9 cellular contexts compared by ENCODE assay signal in genomic region chr1:46166521-46167462, GRCh38. TPM values are rescaled to one million over a fixed set of nuclear protein-coding genes. Genes with fewer than 3 reads are reported as not detected.
DNase-seq lines count a peak whose midpoint lies in the region; ATAC-seq and TF ChIP-seq lines count a peak whose summit lies in the region.
"Had no signal": no experiment of that assay in that cellular context is flagged by ENCODE, and none has a peak within 500 bp of the region (broad histone marks: within the 10 kb centered on the region; RNA-seq: fewer than 3 reads in every experiment).

No MANE protein-coding gene starts in this region.

- no peaks in the 10 kb centered on the region for H3K27me3 ChIP-seq in colonic mucosa
- H3K27me3 ChIP-seq in mucosa of rectum (ENCODE audit: control insufficient read depth in 2 of 2, insufficient read depth in 2 of 2, low read length in 2 of 2): peaks cover 3 to 4% of the 10 kb centered on the region in 2 donors
- no peaks in the 10 kb centered on the region for H3K27me3 ChIP-seq in SJCRH30

- peak overlapping the region; percentile 39 for H3K4me3 ChIP-seq in colonic mucosa
- peak overlapping the region; percentile 43 to 69 for H3K4me3 ChIP-seq in mucosa of rectum (ENCODE audit: low read length in 2 of 2)
- no peak overlapping the region for H3K4me3 ChIP-seq in SJCRH30

- peak; percentile 51 for ATAC-seq in GM19324 (IDR thresholded peaks at IDR 0.05; ENCODE audit: low FRiP score, unreplicated experiment)
- peak; percentile 63 to 64 for ATAC-seq in activated CD4-positive, CD25-positive, alpha-beta regulatory T cell treated with anti-CD3 and anti-CD28 coated beads, Interleukin-2, amount 50 U/mL, for 24 hours
- no peak for ATAC-seq in GM19023 (IDR thresholded peaks at IDR 0.05; ENCODE audit: unreplicated experiment)
- no peak for ATAC-seq in GM21717 (IDR thresholded peaks at IDR 0.05; ENCODE audit: unreplicated experiment)

- no peaks in the 10 kb centered on the region for H3K4me1 ChIP-seq in colonic mucosa
- peaks cover 5 to 13% of the 10 kb centered on the region in 2 donors for H3K4me1 ChIP-seq in mucosa of rectum (ENCODE audit: control insufficient read depth in 2 of 2, insufficient read depth in 2 of 2, low read length in 2 of 2)
- H3K4me1 ChIP-seq in SJCRH30: 0 out of 2 replicates have a peak, but pooled peaks cover 3% of the 10 kb centered on the region

- no peak for TF ChIP-seq CTCF in colonic mucosa (IDR thresholded peaks at IDR 0.05)

- no peak overlapping the region for H3K27ac ChIP-seq in colonic mucosa
- peak overlapping the region; percentile 43 to 57 for H3K27ac ChIP-seq in mucosa of rectum (ENCODE audit: low read depth in 2 of 2, low read length in 2 of 2)
- H3K27ac ChIP-seq in substantia nigra (ENCODE audit: low read depth, low read length, poor library complexity, severe bottlenecking): peak overlapping the region; percentile 26
- no peak overlapping the region for H3K27ac ChIP-seq in SJCRH30

- H3K9ac ChIP-seq in colonic mucosa (ENCODE audit: low read depth in 2 of 2, low read length in 2 of 2) (peak overlapping the region; percentile 1 to 33), mucosa of rectum (ENCODE audit: low read depth in 1 of 2, low read length in 2 of 2) (peak overlapping the region; percentile 35 to 61)

- H3K36me3 ChIP-seq in colonic mucosa (no peaks in the 10 kb centered on the region), mucosa of rectum (ENCODE audit: control insufficient read depth in 2 of 2, insufficient read depth in 2 of 2, low read length in 2 of 2) (no peaks in the 10 kb centered on the region), SJCRH30 (no peaks in the 10 kb centered on the region)

- H3K9me3 ChIP-seq in colonic mucosa (no peaks in the 10 kb centered on the region), mucosa of rectum (ENCODE audit: control insufficient read depth in 2 of 2, low read length in 2 of 2) (no peaks in the 10 kb centered on the region), SJCRH30 (replicated peaks) (no peaks in the 10 kb centered on the region)

- peak; percentile 40 for DNase-seq in colonic mucosa
- peak in 6 of 49 donors; percentile 8 to 87 (median 27) for DNase-seq in substantia nigra (lab: John Stamatoyannopoulos, UW)
- DNase-seq in SJCRH30: no peak

- intact Hi-C loops in colonic mucosa (cut with DNase I): no loop called here

RNA-seq across cellular contexts. Expression of gene TSPAN1, which starts 8.1 kb away (rescaled TPM):
- 1,000 to 10,000 TPM; 1,021 to 1,136 TPM for total RNA-seq in colonic mucosa
- total RNA-seq in SJCRH30 (2014; rRNA removed; shearing (Covaris generic)): not detected in 2 replicates

RNA-seq across cellular contexts. Expression of gene P3R3URF, which starts 9.5 kb away (rescaled TPM):
- not detected for total RNA-seq in colonic mucosa
- total RNA-seq in SJCRH30 (2014; rRNA removed; shearing (Covaris generic)): not detected in 2 replicates
- total RNA-seq: NCI-H460 had no signal

RNA-seq across cellular contexts. Expression of gene POMGNT1, which starts 31.4 kb away (rescaled TPM):
- 10 to 100 TPM; 20.9 to 38.9 TPM for total RNA-seq in colonic mucosa
- 53.3 TPM in 2 replicates for total RNA-seq in SJCRH30 (2014; rRNA removed; shearing (Covaris generic))

RNA-seq across cellular contexts. Expression of gene PIK3R3, which starts 34.4 kb away (rescaled TPM):
- total RNA-seq in colonic mucosa: 1 to 10 TPM; 8.2 TPM
- total RNA-seq in SJCRH30 (2014; rRNA removed; shearing (Covaris generic)): 19.5 and 23.5 TPM in 2 replicates

RNA-seq across cellular contexts. Expression of gene LURAP1, which starts 36.3 kb away (rescaled TPM):
- 1 to 10 TPM in 1 of 2 donors, under 1 TPM in 1; 0.80 to 1.1 TPM for total RNA-seq in colonic mucosa
- total RNA-seq in SJCRH30 (2014; rRNA removed; shearing (Covaris generic)): 2.8 and 3.3 TPM in 2 replicates
- total RNA-seq: NCI-H460 had no signal

Comparison
In these comparisons a context has a peak if more than half of its experiments do, and no peak if none do; other contexts are left out.
1. ATAC-seq: peak in GM19324 (single experiment) and activated CD4-positive, CD25-positive, alpha-beta regulatory T cell treated with anti-CD3 and anti-CD28 coated beads, Interleukin-2, amount 50 U/mL, for 24 hours (2 of 2); none in GM19023 (single experiment) and GM21717 (single experiment).
2. H3K27ac ChIP-seq: peak in mucosa of rectum (2 of 2) and substantia nigra (single experiment); none in colonic mucosa (single experiment) and SJCRH30 (single experiment).
3. RNA of gene TSPAN1, which starts 8.1 kb away (total RNA-seq): 1,021 to 1,136 TPM in colonic mucosa; not detected in SJCRH30; every median in the first group is over 100 times any median in the second.